1 cellular context compared by ENCODE assay signal in the genomic region with DNA sequence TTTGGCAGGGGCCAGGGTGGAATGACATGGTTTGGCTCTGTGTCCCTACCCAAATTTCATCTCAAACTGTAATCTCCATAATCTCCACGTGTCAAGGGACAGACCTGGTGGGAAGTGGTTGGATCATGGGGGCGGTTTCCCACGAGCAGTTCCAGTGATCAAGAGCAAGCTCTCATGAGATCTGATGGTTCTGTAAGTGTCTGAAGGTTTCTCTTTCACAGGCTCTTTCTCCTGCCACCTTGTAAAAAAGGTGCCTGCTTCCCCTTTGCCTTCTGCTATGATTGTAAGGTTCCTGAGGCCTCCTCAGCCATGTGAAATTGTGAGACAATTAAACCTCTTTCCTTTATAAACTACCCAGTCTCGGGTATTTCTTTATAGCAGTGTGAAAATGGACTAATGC.
A peak's percentile ranks its signal among the peaks of the same experiment; 100 is the strongest.
TF ChIP-seq lines count a peak whose summit lies in the region.

No MANE protein-coding gene starts in this region.

TF ChIP-seq in GM12878, 131 proteins besides CTCF, POLR2A, EP300 and RAD21 (continued from another document):
- TF ChIP-seq, protein P1, sequence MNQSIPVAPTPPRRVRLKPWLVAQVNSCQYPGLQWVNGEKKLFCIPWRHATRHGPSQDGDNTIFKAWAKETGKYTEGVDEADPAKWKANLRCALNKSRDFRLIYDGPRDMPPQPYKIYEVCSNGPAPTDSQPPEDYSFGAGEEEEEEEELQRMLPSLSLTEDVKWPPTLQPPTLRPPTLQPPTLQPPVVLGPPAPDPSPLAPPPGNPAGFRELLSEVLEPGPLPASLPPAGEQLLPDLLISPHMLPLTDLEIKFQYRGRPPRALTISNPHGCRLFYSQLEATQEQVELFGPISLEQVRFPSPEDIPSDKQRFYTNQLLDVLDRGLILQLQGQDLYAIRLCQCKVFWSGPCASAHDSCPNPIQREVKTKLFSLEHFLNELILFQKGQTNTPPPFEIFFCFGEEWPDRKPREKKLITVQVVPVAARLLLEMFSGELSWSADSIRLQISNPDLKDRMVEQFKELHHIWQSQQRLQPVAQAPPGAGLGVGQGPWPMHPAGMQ (IDR thresholded peaks at IDR 0.05; ENCODE audit: borderline replicate concordance): no peak
- TF ChIP-seq, protein P2, sequence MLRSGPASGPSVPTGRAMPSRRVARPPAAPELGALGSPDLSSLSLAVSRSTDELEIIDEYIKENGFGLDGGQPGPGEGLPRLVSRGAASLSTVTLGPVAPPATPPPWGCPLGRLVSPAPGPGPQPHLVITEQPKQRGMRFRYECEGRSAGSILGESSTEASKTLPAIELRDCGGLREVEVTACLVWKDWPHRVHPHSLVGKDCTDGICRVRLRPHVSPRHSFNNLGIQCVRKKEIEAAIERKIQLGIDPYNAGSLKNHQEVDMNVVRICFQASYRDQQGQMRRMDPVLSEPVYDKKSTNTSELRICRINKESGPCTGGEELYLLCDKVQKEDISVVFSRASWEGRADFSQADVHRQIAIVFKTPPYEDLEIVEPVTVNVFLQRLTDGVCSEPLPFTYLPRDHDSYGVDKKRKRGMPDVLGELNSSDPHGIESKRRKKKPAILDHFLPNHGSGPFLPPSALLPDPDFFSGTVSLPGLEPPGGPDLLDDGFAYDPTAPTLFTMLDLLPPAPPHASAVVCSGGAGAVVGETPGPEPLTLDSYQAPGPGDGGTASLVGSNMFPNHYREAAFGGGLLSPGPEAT (IDR thresholded peaks at IDR 0.05; ENCODE audit: low read depth): 0 out of 2 replicates have a peak, but pooled peaks have one; percentile 30
- TF ChIP-seq, protein P3, sequence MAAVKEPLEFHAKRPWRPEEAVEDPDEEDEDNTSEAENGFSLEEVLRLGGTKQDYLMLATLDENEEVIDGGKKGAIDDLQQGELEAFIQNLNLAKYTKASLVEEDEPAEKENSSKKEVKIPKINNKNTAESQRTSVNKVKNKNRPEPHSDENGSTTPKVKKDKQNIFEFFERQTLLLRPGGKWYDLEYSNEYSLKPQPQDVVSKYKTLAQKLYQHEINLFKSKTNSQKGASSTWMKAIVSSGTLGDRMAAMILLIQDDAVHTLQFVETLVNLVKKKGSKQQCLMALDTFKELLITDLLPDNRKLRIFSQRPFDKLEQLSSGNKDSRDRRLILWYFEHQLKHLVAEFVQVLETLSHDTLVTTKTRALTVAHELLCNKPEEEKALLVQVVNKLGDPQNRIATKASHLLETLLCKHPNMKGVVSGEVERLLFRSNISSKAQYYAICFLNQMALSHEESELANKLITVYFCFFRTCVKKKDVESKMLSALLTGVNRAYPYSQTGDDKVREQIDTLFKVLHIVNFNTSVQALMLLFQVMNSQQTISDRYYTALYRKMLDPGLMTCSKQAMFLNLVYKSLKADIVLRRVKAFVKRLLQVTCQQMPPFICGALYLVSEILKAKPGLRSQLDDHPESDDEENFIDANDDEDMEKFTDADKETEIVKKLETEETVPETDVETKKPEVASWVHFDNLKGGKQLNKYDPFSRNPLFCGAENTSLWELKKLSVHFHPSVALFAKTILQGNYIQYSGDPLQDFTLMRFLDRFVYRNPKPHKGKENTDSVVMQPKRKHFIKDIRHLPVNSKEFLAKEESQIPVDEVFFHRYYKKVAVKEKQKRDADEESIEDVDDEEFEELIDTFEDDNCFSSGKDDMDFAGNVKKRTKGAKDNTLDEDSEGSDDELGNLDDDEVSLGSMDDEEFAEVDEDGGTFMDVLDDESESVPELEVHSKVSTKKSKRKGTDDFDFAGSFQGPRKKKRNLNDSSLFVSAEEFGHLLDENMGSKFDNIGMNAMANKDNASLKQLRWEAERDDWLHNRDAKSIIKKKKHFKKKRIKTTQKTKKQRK (IDR thresholded peaks at IDR 0.05; ENCODE audit: low read depth, low read length): no peak
- TF ChIP-seq NFYA (IDR thresholded peaks at IDR 0.05; ENCODE audit: borderline replicate concordance, low read depth, low read length): no peak
- no peak for TF ChIP-seq NFXL1 (IDR thresholded peaks at IDR 0.05; ENCODE audit: borderline replicate concordance)
- no peak for TF ChIP-seq YY1 (IDR thresholded peaks at IDR 0.05; ENCODE audit: low read depth, low read length)
- TF ChIP-seq SUZ12 (IDR thresholded peaks at IDR 0.05; ENCODE audit: unreplicated experiment): no peak
- TF ChIP-seq GATAD2B (conservative IDR thresholded peaks at IDR 0.05; ENCODE audit: low read depth): no peak
- no peak for TF ChIP-seq KDM1A (IDR thresholded peaks at IDR 0.05; ENCODE audit: borderline replicate concordance)
- no peak for TF ChIP-seq LARP7 (IDR thresholded peaks at IDR 0.05)
- TF ChIP-seq, protein P4, sequence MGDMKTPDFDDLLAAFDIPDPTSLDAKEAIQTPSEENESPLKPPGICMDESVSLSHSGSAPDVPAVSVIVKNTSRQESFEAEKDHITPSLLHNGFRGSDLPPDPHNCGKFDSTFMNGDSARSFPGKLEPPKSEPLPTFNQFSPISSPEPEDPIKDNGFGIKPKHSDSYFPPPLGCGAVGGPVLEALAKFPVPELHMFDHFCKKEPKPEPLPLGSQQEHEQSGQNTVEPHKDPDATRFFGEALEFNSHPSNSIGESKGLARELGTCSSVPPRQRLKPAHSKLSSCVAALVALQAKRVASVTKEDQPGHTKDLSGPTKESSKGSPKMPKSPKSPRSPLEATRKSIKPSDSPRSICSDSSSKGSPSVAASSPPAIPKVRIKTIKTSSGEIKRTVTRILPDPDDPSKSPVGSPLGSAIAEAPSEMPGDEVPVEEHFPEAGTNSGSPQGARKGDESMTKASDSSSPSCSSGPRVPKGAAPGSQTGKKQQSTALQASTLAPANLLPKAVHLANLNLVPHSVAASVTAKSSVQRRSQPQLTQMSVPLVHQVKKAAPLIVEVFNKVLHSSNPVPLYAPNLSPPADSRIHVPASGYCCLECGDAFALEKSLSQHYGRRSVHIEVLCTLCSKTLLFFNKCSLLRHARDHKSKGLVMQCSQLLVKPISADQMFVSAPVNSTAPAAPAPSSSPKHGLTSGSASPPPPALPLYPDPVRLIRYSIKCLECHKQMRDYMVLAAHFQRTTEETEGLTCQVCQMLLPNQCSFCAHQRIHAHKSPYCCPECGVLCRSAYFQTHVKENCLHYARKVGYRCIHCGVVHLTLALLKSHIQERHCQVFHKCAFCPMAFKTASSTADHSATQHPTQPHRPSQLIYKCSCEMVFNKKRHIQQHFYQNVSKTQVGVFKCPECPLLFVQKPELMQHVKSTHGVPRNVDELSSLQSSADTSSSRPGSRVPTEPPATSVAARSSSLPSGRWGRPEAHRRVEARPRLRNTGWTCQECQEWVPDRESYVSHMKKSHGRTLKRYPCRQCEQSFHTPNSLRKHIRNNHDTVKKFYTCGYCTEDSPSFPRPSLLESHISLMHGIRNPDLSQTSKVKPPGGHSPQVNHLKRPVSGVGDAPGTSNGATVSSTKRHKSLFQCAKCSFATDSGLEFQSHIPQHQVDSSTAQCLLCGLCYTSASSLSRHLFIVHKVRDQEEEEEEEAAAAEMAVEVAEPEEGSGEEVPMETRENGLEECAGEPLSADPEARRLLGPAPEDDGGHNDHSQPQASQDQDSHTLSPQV (IDR thresholded peaks at IDR 0.05): no peak
- TF ChIP-seq, protein P5, sequence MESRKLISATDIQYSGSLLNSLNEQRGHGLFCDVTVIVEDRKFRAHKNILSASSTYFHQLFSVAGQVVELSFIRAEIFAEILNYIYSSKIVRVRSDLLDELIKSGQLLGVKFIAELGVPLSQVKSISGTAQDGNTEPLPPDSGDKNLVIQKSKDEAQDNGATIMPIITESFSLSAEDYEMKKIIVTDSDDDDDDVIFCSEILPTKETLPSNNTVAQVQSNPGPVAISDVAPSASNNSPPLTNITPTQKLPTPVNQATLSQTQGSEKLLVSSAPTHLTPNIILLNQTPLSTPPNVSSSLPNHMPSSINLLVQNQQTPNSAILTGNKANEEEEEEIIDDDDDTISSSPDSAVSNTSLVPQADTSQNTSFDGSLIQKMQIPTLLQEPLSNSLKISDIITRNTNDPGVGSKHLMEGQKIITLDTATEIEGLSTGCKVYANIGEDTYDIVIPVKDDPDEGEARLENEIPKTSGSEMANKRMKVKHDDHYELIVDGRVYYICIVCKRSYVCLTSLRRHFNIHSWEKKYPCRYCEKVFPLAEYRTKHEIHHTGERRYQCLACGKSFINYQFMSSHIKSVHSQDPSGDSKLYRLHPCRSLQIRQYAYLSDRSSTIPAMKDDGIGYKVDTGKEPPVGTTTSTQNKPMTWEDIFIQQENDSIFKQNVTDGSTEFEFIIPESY (IDR thresholded peaks at IDR 0.05): no peak
- TF ChIP-seq, protein P6, sequence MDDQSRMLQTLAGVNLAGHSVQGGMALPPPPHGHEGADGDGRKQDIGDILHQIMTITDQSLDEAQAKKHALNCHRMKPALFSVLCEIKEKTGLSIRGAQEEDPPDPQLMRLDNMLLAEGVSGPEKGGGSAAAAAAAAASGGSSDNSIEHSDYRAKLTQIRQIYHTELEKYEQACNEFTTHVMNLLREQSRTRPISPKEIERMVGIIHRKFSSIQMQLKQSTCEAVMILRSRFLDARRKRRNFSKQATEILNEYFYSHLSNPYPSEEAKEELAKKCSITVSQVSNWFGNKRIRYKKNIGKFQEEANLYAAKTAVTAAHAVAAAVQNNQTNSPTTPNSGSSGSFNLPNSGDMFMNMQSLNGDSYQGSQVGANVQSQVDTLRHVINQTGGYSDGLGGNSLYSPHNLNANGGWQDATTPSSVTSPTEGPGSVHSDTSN (IDR thresholded peaks at IDR 0.05; ENCODE audit: insufficient replicate concordance, low read depth, low read length): no peak
- TF ChIP-seq, protein P7, sequence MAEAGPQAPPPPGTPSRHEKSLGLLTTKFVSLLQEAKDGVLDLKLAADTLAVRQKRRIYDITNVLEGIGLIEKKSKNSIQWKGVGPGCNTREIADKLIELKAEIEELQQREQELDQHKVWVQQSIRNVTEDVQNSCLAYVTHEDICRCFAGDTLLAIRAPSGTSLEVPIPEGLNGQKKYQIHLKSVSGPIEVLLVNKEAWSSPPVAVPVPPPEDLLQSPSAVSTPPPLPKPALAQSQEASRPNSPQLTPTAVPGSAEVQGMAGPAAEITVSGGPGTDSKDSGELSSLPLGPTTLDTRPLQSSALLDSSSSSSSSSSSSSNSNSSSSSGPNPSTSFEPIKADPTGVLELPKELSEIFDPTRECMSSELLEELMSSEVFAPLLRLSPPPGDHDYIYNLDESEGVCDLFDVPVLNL (IDR thresholded peaks at IDR 0.05; ENCODE audit: low read depth, low read length): no peak
- TF ChIP-seq, protein P8, sequence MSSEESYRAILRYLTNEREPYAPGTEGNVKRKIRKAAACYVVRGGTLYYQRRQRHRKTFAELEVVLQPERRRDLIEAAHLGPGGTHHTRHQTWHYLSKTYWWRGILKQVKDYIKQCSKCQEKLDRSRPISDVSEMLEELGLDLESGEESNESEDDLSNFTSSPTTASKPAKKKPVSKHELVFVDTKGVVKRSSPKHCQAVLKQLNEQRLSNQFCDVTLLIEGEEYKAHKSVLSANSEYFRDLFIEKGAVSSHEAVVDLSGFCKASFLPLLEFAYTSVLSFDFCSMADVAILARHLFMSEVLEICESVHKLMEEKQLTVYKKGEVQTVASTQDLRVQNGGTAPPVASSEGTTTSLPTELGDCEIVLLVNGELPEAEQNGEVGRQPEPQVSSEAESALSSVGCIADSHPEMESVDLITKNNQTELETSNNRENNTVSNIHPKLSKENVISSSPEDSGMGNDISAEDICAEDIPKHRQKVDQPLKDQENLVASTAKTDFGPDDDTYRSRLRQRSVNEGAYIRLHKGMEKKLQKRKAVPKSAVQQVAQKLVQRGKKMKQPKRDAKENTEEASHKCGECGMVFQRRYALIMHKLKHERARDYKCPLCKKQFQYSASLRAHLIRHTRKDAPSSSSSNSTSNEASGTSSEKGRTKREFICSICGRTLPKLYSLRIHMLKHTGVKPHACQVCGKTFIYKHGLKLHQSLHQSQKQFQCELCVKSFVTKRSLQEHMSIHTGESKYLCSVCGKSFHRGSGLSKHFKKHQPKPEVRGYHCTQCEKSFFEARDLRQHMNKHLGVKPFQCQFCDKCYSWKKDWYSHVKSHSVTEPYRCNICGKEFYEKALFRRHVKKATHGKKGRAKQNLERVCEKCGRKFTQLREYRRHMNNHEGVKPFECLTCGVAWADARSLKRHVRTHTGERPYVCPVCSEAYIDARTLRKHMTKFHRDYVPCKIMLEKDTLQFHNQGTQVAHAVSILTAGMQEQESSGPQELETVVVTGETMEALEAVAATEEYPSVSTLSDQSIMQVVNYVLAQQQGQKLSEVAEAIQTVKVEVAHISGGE (CRISPR knock-in tag; IDR thresholded peaks at IDR 0.05): no peak
- TF ChIP-seq, protein P9, sequence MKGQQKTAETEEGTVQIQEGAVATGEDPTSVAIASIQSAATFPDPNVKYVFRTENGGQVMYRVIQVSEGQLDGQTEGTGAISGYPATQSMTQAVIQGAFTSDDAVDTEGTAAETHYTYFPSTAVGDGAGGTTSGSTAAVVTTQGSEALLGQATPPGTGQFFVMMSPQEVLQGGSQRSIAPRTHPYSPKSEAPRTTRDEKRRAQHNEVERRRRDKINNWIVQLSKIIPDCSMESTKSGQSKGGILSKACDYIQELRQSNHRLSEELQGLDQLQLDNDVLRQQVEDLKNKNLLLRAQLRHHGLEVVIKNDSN (IDR thresholded peaks at IDR 0.05; ENCODE audit: borderline replicate concordance, extremely low read length, insufficient read depth, low read depth, low read length): no peak
- no peak for TF ChIP-seq BRCA1 (IDR thresholded peaks at IDR 0.05; ENCODE audit: low read depth, low read length)
- no peak for TF ChIP-seq CHD4 (IDR thresholded peaks at IDR 0.05)
- no peak for TF ChIP-seq EZH2 (IDR thresholded peaks at IDR 0.05; ENCODE audit: borderline replicate concordance, control insufficient read depth, low read depth, low read length)
- no peak for TF ChIP-seq TCF3 (IDR thresholded peaks at IDR 0.05; ENCODE audit: borderline replicate concordance, insufficient read depth, low read depth, low read length)
- no peak for TF ChIP-seq SIN3A (IDR thresholded peaks at IDR 0.05; ENCODE audit: low read depth, low read length)
- no peak for TF ChIP-seq CBX3 (IDR thresholded peaks at IDR 0.05; ENCODE audit: borderline replicate concordance, low read depth)
- TF ChIP-seq TCF12 (IDR thresholded peaks at IDR 0.05; ENCODE audit: low read depth, low read length): peak; percentile 42; the same call in 1 of the 2 replicates
